In the genomic region with DNA sequence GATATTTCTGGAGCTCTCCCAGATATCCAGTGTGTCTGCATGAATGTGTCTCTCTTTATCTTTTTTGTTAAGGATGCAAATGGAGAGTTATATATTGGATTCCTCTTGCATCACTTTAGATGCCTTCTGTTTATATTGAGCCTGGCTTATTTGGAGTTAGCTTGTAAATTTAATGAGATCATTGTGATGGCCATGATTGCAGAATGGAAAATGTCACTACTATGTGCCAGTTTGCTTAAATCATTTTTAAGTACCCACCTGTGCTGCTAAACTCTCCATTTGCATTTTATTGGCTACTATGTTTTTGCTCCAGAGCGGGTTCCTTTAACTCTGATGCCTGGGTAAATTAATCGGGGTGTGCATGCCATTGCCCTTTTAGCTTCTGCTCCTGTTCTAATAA, we compare ENCODE assay signal across 16 cellular contexts.
DNase-seq lines count a peak whose midpoint lies in the region; ATAC-seq and TF ChIP-seq lines count a peak whose summit lies in the region.
"Had no signal": no experiment of that assay in that cellular context is flagged by ENCODE, and none has a peak within 500 bp of the region (broad histone marks: within the 10 kb centered on the region; RNA-seq: fewer than 3 reads in every experiment).

No MANE protein-coding gene starts in this region.

- no peaks in the 10 kb centered on the region for H3K36me3 Mint-ChIP-seq in natural killer cell
- no peaks in the 10 kb centered on the region for H3K36me3 Mint-ChIP-seq in natural killer cell treated with Interleukin-12 subunit alpha and Interleukin-12 subunit beta and Interleukin-15 and Interleukin-18, amount 100 ng/mL, for 72 hours
- H3K36me3 Mint-ChIP-seq in T-helper 17 cell (ENCODE audit: low read depth), result peaks cover 4% of the 10 kb centered on the region
- H3K36me3 Mint-ChIP-seq in stimulated activated memory B cell treated with anti-CD40 and anti-IgM and Interleukin-4, amounts not matched to agents 10 μg/mL and 1 μg/mL and 100 μg/mL, for 72 hours, result peaks cover 17% of the 10 kb centered on the region

- intact Hi-C loops in natural killer cell (cut with micrococcal nuclease) (no loop called here), PC-9 (cut with micrococcal nuclease; ENCODE audit: unreplicated experiment) (no loop called here)

- H2AFZ ChIP-seq in PC-9, result no peak overlapping the region

- TF ChIP-seq CTCF in natural killer cell (IDR thresholded peaks at IDR 0.05) (no peak), PC-9 (conservative IDR thresholded peaks at IDR 0.05) (no peak)

- H3K9me2 ChIP-seq in PC-9 (ENCODE audit: insufficient read depth), result no peaks in the 10 kb centered on the region

- peaks cover 77 to 80% of the 10 kb centered on the region in 2 donors for H3K4me1 Mint-ChIP-seq in natural killer cell
- H3K4me1 Mint-ChIP-seq in natural killer cell treated with Interleukin-12 subunit alpha and Interleukin-12 subunit beta and Interleukin-15 and Interleukin-18, amount 100 ng/mL, for 72 hours (ENCODE audit: low read depth in 2 of 2), result peaks cover 50 to 56% of the 10 kb centered on the region in 2 donors
- H3K4me1 Mint-ChIP-seq in T-helper 17 cell, result peaks cover 41% of the 10 kb centered on the region
- H3K4me1 Mint-ChIP-seq in stimulated activated memory B cell treated with anti-CD40 and anti-IgM and Interleukin-4, amounts not matched to agents 10 μg/mL and 1 μg/mL and 100 μg/mL, for 72 hours, result peaks cover 27% of the 10 kb centered on the region

- BruUV-seq in PC-9 (replicated peaks; lab: Mats Ljungman, UMichigan), result no TSS peak

- H3K27me3 Mint-ChIP-seq in natural killer cell (ENCODE audit: low read depth in 2 of 2), result no peaks in the 10 kb centered on the region
- no peaks in the 10 kb centered on the region for H3K27me3 Mint-ChIP-seq in natural killer cell treated with Interleukin-12 subunit alpha and Interleukin-12 subunit beta and Interleukin-15 and Interleukin-18, amount 100 ng/mL, for 72 hours
- H3K27me3 Mint-ChIP-seq in T-helper 17 cell, result no peaks in the 10 kb centered on the region
- no peaks in the 10 kb centered on the region for H3K27me3 Mint-ChIP-seq in stimulated activated memory B cell treated with anti-CD40 and anti-IgM and Interleukin-4, amounts not matched to agents 10 μg/mL and 1 μg/mL and 100 μg/mL, for 72 hours
- H3K27me3 Mint-ChIP-seq: CD4-positive, alpha-beta T cell had no signal

- H3K36me3 ChIP-seq in PC-9 (ENCODE audit: low read depth), result no peaks in the 10 kb centered on the region

- no peak overlapping the region for H3K4me3 ChIP-seq in PC-9

- no peak overlapping the region for H3K27ac ChIP-seq in PC-9

- no peaks in the 10 kb centered on the region for H4K20me1 ChIP-seq in PC-9 (ENCODE audit: insufficient read depth)

- H3K9me3 ChIP-seq in T-helper 17 cell (ENCODE audit: control insufficient read depth, low read length, poor library complexity, severe bottlenecking) (no peaks in the 10 kb centered on the region), PC-9 (ENCODE audit: insufficient read depth, low read depth) (no peaks in the 10 kb centered on the region)

- H3K4me1 ChIP-seq in PC-9 (replicated peaks; ENCODE audit: insufficient read depth), result no peaks in the 10 kb centered on the region

- H3K79me2 ChIP-seq in PC-9 (ENCODE audit: low read depth), result no peaks in the 10 kb centered on the region

- no peaks in the 10 kb centered on the region for H3K27me3 ChIP-seq in PC-9 (ENCODE audit: insufficient read depth, low read depth)

- H3K4me3 Mint-ChIP-seq in natural killer cell (no peak overlapping the region), T-helper 17 cell (no peak overlapping the region)
- H3K4me3 Mint-ChIP-seq in natural killer cell treated with Interleukin-12 subunit alpha and Interleukin-12 subunit beta and Interleukin-15 and Interleukin-18, amount 100 ng/mL, for 72 hours, result no peak overlapping the region
- no peak overlapping the region for H3K4me3 Mint-ChIP-seq in stimulated activated memory B cell treated with anti-CD40 and anti-IgM and Interleukin-4, amounts not matched to agents 10 μg/mL and 1 μg/mL and 100 μg/mL, for 72 hours
- H3K4me3 Mint-ChIP-seq: CD4-positive, alpha-beta T cell had no signal

- H3K4me2 ChIP-seq in PC-9, result no peak overlapping the region

- DNase-seq in natural killer cell, result no peak
- DNase-seq in natural killer cell treated with Interleukin-12 subunit alpha and Interleukin-12 subunit beta and Interleukin-15 and Interleukin-18, amount 100 ng/mL, for 72 hours (ENCODE audit: low spot score), result no peak
- DNase-seq in HEK293T (ENCODE audit: extremely low spot score), result no peak
- DNase-seq in T-helper 17 cell, result no peak
- DNase-seq in NCI-H2029 (lab: John Stamatoyannopoulos, UW), result no peak
- no peak for DNase-seq in PC-9
- DNase-seq: ACHN; C1 segment of cervical spinal cord; Calu3; CD4-positive, alpha-beta T cell; DMS 273 treated with DMSO at 0.1 percent for 48 hours; DMS79 treated with DMSO at 0.1 percent for 48 hours; GDM1; HCEC 1CT had no signal

- no peaks in the 10 kb centered on the region for H3K9me3 Mint-ChIP-seq in natural killer cell
- peaks cover 5% of the 10 kb centered on the region for H3K9me3 Mint-ChIP-seq in natural killer cell treated with Interleukin-12 subunit alpha and Interleukin-12 subunit beta and Interleukin-15 and Interleukin-18, amount 100 ng/mL, for 72 hours
- H3K9me3 Mint-ChIP-seq in stimulated activated memory B cell treated with anti-CD40 and anti-IgM and Interleukin-4, amounts not matched to agents 10 μg/mL and 1 μg/mL and 100 μg/mL, for 72 hours, result no peaks in the 10 kb centered on the region
- H3K9me3 Mint-ChIP-seq: CD4-positive, alpha-beta T cell had no signal

- CTCF ChIA-PET in HEK293T (lab: Yijun Ruan, JAX) (no interaction called here), PC-9 (lab: Charles Lee) (no interaction called here)

- no peaks in the 10 kb centered on the region for H3F3A ChIP-seq in PC-9 (ENCODE audit: insufficient read depth, low read depth)

- POLR2A ChIA-PET in HEK293T (lab: Yijun Ruan, JAX), result no interaction called here
- POLR2A ChIA-PET in PC-9 (lab: Charles Lee; ENCODE audit: unreplicated experiment), result no interaction called here

- H3K27ac Mint-ChIP-seq in natural killer cell (peak overlapping the region; percentile 4 to 79), T-helper 17 cell (peak overlapping the region; percentile 69)
- H3K27ac Mint-ChIP-seq in natural killer cell treated with Interleukin-12 subunit alpha and Interleukin-12 subunit beta and Interleukin-15 and Interleukin-18, amount 100 ng/mL, for 72 hours, result peak overlapping the region in 1 of 2 donors; percentile 26
- no peak overlapping the region for H3K27ac Mint-ChIP-seq in stimulated activated memory B cell treated with anti-CD40 and anti-IgM and Interleukin-4, amounts not matched to agents 10 μg/mL and 1 μg/mL and 100 μg/mL, for 72 hours
- H3K27ac Mint-ChIP-seq: CD4-positive, alpha-beta T cell had no signal

- ATAC-seq in natural killer cell (no peak), T-helper 17 cell (no peak), GM19023 (IDR thresholded peaks at IDR 0.05; ENCODE audit: unreplicated experiment) (no peak)
- no peak for ATAC-seq in natural killer cell treated with Interleukin-12 subunit alpha and Interleukin-12 subunit beta and Interleukin-15 and Interleukin-18, amount 100 ng/mL, for 72 hours
- ATAC-seq in stimulated activated memory B cell treated with anti-CD40 and anti-IgM and Interleukin-4, amounts not matched to agents 10 μg/mL and 1 μg/mL and 100 μg/mL, for 72 hours, result no peak

TF ChIP-seq in HEK293T, 16 proteins besides CTCF, POLR2A, EP300 and RAD21:
- TF ChIP-seq CTBP1 (IDR thresholded peaks at IDR 0.05; ENCODE audit: borderline replicate concordance) (peak; percentile 72; the same call in 1 of the 2 replicates), HDGF (IDR thresholded peaks at IDR 0.05; ENCODE audit: borderline replicate concordance) (no peak), ZNF384 (IDR thresholded peaks at IDR 0.05) (no peak)
- TF ChIP-seq, protein P1, sequence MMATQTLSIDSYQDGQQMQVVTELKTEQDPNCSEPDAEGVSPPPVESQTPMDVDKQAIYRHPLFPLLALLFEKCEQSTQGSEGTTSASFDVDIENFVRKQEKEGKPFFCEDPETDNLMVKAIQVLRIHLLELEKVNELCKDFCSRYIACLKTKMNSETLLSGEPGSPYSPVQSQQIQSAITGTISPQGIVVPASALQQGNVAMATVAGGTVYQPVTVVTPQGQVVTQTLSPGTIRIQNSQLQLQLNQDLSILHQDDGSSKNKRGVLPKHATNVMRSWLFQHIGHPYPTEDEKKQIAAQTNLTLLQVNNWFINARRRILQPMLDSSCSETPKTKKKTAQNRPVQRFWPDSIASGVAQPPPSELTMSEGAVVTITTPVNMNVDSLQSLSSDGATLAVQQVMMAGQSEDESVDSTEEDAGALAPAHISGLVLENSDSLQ (IDR thresholded peaks at IDR 0.05), result peak; percentile 68
